9 cellular contexts compared by ENCODE assay signal in the genomic region with DNA sequence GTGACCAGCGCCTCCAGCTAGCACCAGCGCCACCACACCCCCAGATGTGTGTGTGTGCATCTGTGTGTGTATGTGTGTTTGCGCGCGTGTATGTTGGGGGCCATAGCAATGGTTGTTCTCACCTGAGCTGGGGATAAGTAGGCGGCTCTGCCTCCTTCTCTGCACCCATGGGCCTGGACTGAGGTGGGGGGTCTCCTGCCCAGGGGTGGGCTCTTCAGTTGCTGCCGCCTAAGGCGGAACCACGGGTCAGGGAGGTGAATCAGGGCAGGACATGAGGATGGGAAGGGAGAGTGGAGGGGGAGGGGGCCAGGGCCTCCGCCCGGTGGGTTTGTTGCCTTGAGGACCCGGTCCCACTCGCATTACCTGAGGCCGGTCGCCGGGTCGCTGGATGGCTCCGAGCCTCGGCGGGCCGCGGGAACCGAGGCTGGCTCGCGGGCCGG. TPM values are rescaled to one million over a fixed set of nuclear protein-coding genes. Genes with fewer than 3 reads are reported as not detected.
DNase-seq lines count a peak whose midpoint lies in the region; ATAC-seq and TF ChIP-seq lines count a peak whose summit lies in the region.
"Had no signal": no experiment of that assay in that cellular context is flagged by ENCODE, and none has a peak within 500 bp of the region (broad histone marks: within the 10 kb centered on the region; RNA-seq: fewer than 3 reads in every experiment).

No MANE protein-coding gene starts in this region.

- H3K4me1 ChIP-seq in BLaER1 treated with 17β-estradiol and CSF1 and Interleukin-3, amounts not matched to agents 10 nM and 100 nM, result peaks cover 14 to 29% (median 21%) of the 10 kb centered on the region in 10 experiments
- H3K4me1 ChIP-seq in HEK293 (ENCODE audit: control insufficient read depth, insufficient read depth, low read length), result no peaks in the 10 kb centered on the region

- peak overlapping the region; percentile 79 to 93 (median 83) for H3K4me3 Mint-ChIP-seq in brain
- H3K4me3 Mint-ChIP-seq in nephron progenitor cell, result peak overlapping the region; percentile 57

- H3K36me3 Mint-ChIP-seq in brain (peaks cover 5% of the 10 kb centered on the region), nephron progenitor cell (ENCODE audit: low read depth) (no peaks in the 10 kb centered on the region)

- H4K20me1 ChIP-seq in BLaER1 treated with 17β-estradiol and CSF1 and Interleukin-3, amounts not matched to agents 10 nM and 100 nM, result peaks cover 0 to 9% (median 0%) of the 10 kb centered on the region in 11 experiments; a peak in 2 of 22 replicates

- peaks cover 61% of the 10 kb centered on the region for H3K4me1 Mint-ChIP-seq in brain
- peaks cover 5% of the 10 kb centered on the region for H3K4me1 Mint-ChIP-seq in nephron progenitor cell

- peak overlapping the region; percentile 86 to 98 (median 93) for H3K4me2 ChIP-seq in BLaER1 treated with 17β-estradiol and CSF1 and Interleukin-3, amounts not matched to agents 10 nM and 100 nM

- H3K9me3 ChIP-seq in BLaER1 treated with 17β-estradiol and CSF1 and Interleukin-3, amounts not matched to agents 10 nM and 100 nM (replicated peaks in 1 of 11), result no peaks in the 10 kb centered on the region
- no peaks in the 10 kb centered on the region for H3K9me3 ChIP-seq in HEK293 (ENCODE audit: control insufficient read depth, insufficient read depth, low read depth, low read length)

- H3K9ac ChIP-seq in BLaER1 treated with 17β-estradiol and CSF1 and Interleukin-3, amounts not matched to agents 10 nM and 100 nM, result peak overlapping the region in 9 of 11 experiments; percentile 13 to 61 (median 56); a peak in 14 of 22 replicates

- ATAC-seq in GM19328 (IDR thresholded peaks at IDR 0.05; ENCODE audit: unreplicated experiment), result no peak

- POLR2A ChIA-PET in HEK293 (lab: Yijun Ruan, JAX), result interaction anchor here (1.0 to 1.6 kb wide), 4 partner anchors 11 to 48 kb away, joined by 3 to 12 read pairs (median 4); a partner anchor contains a TSS

- no peak for DNase-seq in nephron progenitor cell
- no peak for DNase-seq in COLO668 (lab: John Stamatoyannopoulos, UW; ENCODE audit: unreplicated experiment)
- DNase-seq in GDM1 (lab: John Stamatoyannopoulos, UW), result no peak
- DNase-seq in GM20000 (ENCODE audit: low spot score), result no peak

- H3K4me3 ChIP-seq in BLaER1 treated with 17β-estradiol and CSF1 and Interleukin-3, amounts not matched to agents 10 nM and 100 nM, result peak overlapping the region; percentile 40 to 71 (median 56)
- H3K4me3 ChIP-seq in HEK293 (ENCODE audit: low read depth, low read length), result peak overlapping the region; percentile 24

- H3K27me3 Mint-ChIP-seq in brain, result peaks cover 27% of the 10 kb centered on the region
- peaks cover 100% of the 10 kb centered on the region for H3K27me3 Mint-ChIP-seq in nephron progenitor cell (ENCODE audit: low read depth, poor library complexity)

- H3K9me3 Mint-ChIP-seq in brain (peaks cover 0 to 5% (median 0%) of the 10 kb centered on the region in 5 experiments), nephron progenitor cell (no peaks in the 10 kb centered on the region)

- peak overlapping the region in 3 of 5 experiments; percentile 70 to 91 (median 79) for H3K27ac Mint-ChIP-seq in brain
- H3K27ac Mint-ChIP-seq in nephron progenitor cell, result no peak overlapping the region
- H3K27ac Mint-ChIP-seq: progenitor cell of endocrine pancreas had no signal

- peak overlapping the region in 1 of 11 experiments; percentile 66; a peak in 2 of 22 replicates for H3K27ac ChIP-seq in BLaER1 treated with 17β-estradiol and CSF1 and Interleukin-3, amounts not matched to agents 10 nM and 100 nM
- no peak overlapping the region for H3K27ac ChIP-seq in HEK293 (ENCODE audit: extremely low read depth, low read depth, low read length)

- no peaks in the 10 kb centered on the region for H3K36me3 ChIP-seq in BLaER1 treated with 17β-estradiol and CSF1 and Interleukin-3, amounts not matched to agents 10 nM and 100 nM
- no peaks in the 10 kb centered on the region for H3K36me3 ChIP-seq in HEK293 (ENCODE audit: control insufficient read depth in 2 of 2, insufficient read depth in 1 of 2, low read length in 2 of 2)

- H3K27me3 ChIP-seq in BLaER1 treated with 17β-estradiol and CSF1 and Interleukin-3, amounts not matched to agents 10 nM and 100 nM, result peaks cover 7 to 28% (median 21%) of the 10 kb centered on the region in 11 experiments; a peak in 17 of 22 replicates

- 0 out of 2 replicates have a peak, but pooled peaks have one; percentile 14 for TF ChIP-seq CTCF in HEK293 (tag by site-specific recombination; IDR thresholded peaks at IDR 0.05)
- no peak for TF ChIP-seq CTCF in brain (conservative IDR thresholded peaks at IDR 0.05)
- no peak for TF ChIP-seq CTCF in nephron progenitor cell (IDR thresholded peaks at IDR 0.05)
- TF ChIP-seq CTCF in GM20000 (IDR thresholded peaks at IDR 0.05; ENCODE audit: extremely low read depth, missing control alignments), result no peak

- CTCF ChIA-PET in HEK293 (lab: Yijun Ruan, JAX), result interaction anchor here (0.6 to 1.4 kb wide), 5 partner anchors 11 to 520 kb away, joined by 3 to 11 read pairs (median 3); no protein-coding TSS in a partner anchor

TF ChIP-seq in HEK293, 187 proteins besides CTCF, POLR2A, EP300 and RAD21 (continues in another document):
- TF ChIP-seq MEIS1 (CRISPR knock-in tag; IDR thresholded peaks at IDR 0.05; ENCODE audit: borderline replicate concordance) (no peak), ZNF626 (tag by site-specific recombination; IDR thresholded peaks at IDR 0.05) (no peak), ZNF335 (tag by site-specific recombination; conservative IDR thresholded peaks at IDR 0.05) (no peak; the same call in 1 of the 2 replicates), ZNF366 (tag by site-specific recombination; conservative IDR thresholded peaks at IDR 0.05) (no peak), ZNF274 (IDR thresholded peaks at IDR 0.05; ENCODE audit: low read length) (no peak), ZNF274 (tag by site-specific recombination; IDR thresholded peaks at IDR 0.05; ENCODE audit: borderline replicate concordance) (no peak), ZNF501 (tag by site-specific recombination; IDR thresholded peaks at IDR 0.05) (0 out of 2 replicates have a peak, but pooled peaks have one; percentile 38), ZNF112 (tag by site-specific recombination; IDR thresholded peaks at IDR 0.05) (no peak), ZNF292 (tag by site-specific recombination; IDR thresholded peaks at IDR 0.05; ENCODE audit: borderline replicate concordance, low read depth) (no peak), BCL11B (tag by site-specific recombination; IDR thresholded peaks at IDR 0.05; ENCODE audit: low read depth) (no peak), ZNF707 (tag by site-specific recombination; IDR thresholded peaks at IDR 0.05) (no peak), ZNF16 (tag by site-specific recombination; IDR thresholded peaks at IDR 0.05; ENCODE audit: low read depth) (no peak), ZNF654 (tag by site-specific recombination; IDR thresholded peaks at IDR 0.05; ENCODE audit: low read depth) (no peak)
- TF ChIP-seq, protein P1, sequence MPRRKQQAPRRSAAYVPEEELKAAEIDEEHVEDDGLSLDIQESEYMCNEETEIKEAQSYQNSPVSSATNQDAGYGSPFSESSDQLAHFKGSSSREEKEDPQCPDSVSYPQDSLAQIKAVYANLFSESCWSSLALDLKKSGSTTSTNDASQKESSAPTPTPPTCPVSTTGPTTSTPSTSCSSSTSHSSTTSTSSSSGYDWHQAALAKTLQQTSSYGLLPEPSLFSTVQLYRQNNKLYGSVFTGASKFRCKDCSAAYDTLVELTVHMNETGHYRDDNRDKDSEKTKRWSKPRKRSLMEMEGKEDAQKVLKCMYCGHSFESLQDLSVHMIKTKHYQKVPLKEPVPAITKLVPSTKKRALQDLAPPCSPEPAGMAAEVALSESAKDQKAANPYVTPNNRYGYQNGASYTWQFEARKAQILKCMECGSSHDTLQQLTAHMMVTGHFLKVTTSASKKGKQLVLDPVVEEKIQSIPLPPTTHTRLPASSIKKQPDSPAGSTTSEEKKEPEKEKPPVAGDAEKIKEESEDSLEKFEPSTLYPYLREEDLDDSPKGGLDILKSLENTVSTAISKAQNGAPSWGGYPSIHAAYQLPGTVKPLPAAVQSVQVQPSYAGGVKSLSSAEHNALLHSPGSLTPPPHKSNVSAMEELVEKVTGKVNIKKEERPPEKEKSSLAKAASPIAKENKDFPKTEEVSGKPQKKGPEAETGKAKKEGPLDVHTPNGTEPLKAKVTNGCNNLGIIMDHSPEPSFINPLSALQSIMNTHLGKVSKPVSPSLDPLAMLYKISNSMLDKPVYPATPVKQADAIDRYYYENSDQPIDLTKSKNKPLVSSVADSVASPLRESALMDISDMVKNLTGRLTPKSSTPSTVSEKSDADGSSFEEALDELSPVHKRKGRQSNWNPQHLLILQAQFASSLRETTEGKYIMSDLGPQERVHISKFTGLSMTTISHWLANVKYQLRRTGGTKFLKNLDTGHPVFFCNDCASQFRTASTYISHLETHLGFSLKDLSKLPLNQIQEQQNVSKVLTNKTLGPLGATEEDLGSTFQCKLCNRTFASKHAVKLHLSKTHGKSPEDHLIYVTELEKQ (tag by site-specific recombination; IDR thresholded peaks at IDR 0.05; ENCODE audit: borderline replicate concordance), result no peak
- TF ChIP-seq, protein P2, sequence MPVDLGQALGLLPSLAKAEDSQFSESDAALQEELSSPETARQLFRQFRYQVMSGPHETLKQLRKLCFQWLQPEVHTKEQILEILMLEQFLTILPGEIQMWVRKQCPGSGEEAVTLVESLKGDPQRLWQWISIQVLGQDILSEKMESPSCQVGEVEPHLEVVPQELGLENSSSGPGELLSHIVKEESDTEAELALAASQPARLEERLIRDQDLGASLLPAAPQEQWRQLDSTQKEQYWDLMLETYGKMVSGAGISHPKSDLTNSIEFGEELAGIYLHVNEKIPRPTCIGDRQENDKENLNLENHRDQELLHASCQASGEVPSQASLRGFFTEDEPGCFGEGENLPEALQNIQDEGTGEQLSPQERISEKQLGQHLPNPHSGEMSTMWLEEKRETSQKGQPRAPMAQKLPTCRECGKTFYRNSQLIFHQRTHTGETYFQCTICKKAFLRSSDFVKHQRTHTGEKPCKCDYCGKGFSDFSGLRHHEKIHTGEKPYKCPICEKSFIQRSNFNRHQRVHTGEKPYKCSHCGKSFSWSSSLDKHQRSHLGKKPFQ (tag by site-specific recombination; IDR thresholded peaks at IDR 0.05), result no peak

RNA-seq across cellular contexts. Expression of a gene that starts 0.3 kb away (rescaled TPM):
- 20.0 TPM for polyA plus RNA-seq in brain (ENCODE audit: insufficient read depth, low read depth, low replicate concordance)

RNA-seq across cellular contexts. Expression of a gene that starts 19.1 kb away (rescaled TPM):
- not detected for polyA plus RNA-seq in brain (ENCODE audit: insufficient read depth, low read depth, low replicate concordance)

RNA-seq across cellular contexts. Expression of a gene that starts 47.7 kb away (rescaled TPM):
- polyA plus RNA-seq in brain (ENCODE audit: insufficient read depth, low read depth, low replicate concordance), result 78.5 TPM

RNA-seq across cellular contexts. Expression of a gene that starts 51.5 kb away (rescaled TPM):
- 10.7 TPM for polyA plus RNA-seq in brain (ENCODE audit: insufficient read depth, low read depth, low replicate concordance)
